ENCODE assay signal across 8 cellular contexts in the genomic region with DNA sequence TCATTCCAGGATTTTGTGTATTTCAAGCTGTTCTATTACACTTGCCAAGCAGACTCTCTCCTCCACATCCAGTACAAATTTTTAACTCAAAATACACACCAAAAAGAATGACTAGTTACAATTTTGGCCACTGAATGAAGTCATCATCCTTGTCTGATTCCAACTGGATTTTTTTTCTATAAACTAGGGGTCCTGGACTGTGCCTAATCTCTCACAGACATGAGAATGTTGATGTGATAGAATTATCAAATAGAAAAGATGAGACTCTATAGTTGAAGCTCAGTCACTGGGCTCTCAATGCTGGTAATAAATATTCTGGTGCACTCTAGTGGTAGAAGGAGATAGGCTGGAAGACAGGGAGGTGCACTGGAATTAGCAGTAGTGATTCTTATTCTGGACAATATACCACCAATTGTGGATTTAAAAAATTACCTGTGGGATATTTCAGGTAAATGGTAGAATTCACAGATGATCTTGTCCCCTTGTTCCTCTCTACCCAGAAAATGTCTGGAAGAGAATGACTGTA.
DNase-seq lines count a peak whose midpoint lies in the region; ATAC-seq and TF ChIP-seq lines count a peak whose summit lies in the region.

No MANE protein-coding gene starts in this region.

- no peaks in the 10 kb centered on the region for H3K36me3 ChIP-seq in lung (ENCODE audit: control insufficient read depth in 2 of 2, insufficient read depth in 2 of 2, low read length in 2 of 2)

- TF ChIP-seq CTCF in lung (IDR thresholded peaks at IDR 0.05; ENCODE audit: control extremely low read depth, extremely low read depth): no peak

- no peak overlapping the region for H3K4me3 ChIP-seq in Jurkat, Clone E6-1 (ENCODE audit: low read length)
- H3K4me3 ChIP-seq in lung: no peak overlapping the region

- DNase-seq in DMS153 (lab: John Stamatoyannopoulos, UW) (peak; percentile 34), amniotic epithelial cell (ENCODE audit: low read depth) (peak; percentile 13), lung (ENCODE audit: low spot score) (no peak)
- peak; percentile 0 for DNase-seq in Jurkat, Clone E6-1 (ENCODE audit: low read depth, low spot score)
- DNase-seq in stimulated activated CD4-positive, alpha-beta T cell treated with anti-CD3 and anti-CD28 coated beads, Interleukin-2, amount 100 ng/mL, for 24 hours: no peak
- no peak for DNase-seq in activated T-helper 1 cell treated with anti-CD3 and anti-CD28 coated beads, Interleukin-12 subunit alpha, Interleukin-12 subunit beta, Interleukin-2, Interleukin-4 antibody, amounts not matched to agents 30 ng/mL and 10 ng/mL and 1 ng/mL, durations not matched to agents 14 hours and 24 hours and 36 hours (ENCODE audit: low spot score)

- no peaks in the 10 kb centered on the region for H3K9me3 Mint-ChIP-seq in activated T-helper 17 cell treated with anti-CD3 and anti-CD28 coated beads, Interleukin-2, amount 50 U/mL, for 72 hours
- H3K9me3 Mint-ChIP-seq in activated T-helper 1 cell treated with anti-CD3 and anti-CD28 coated beads, Interleukin-12 subunit alpha, Interleukin-12 subunit beta, Interleukin-2, Interleukin-4 antibody, amounts not matched to agents 30 ng/mL and 10 ng/mL and 1 ng/mL, durations not matched to agents 14 hours and 24 hours and 36 hours: no peaks in the 10 kb centered on the region

- H3K27me3 Mint-ChIP-seq in activated T-helper 17 cell treated with anti-CD3 and anti-CD28 coated beads, Interleukin-2, amount 50 U/mL, for 72 hours: peaks cover 16% of the 10 kb centered on the region
- H3K27me3 Mint-ChIP-seq in activated T-helper 1 cell treated with anti-CD3 and anti-CD28 coated beads, Interleukin-12 subunit alpha, Interleukin-12 subunit beta, Interleukin-2, Interleukin-4 antibody, amounts not matched to agents 30 ng/mL and 10 ng/mL and 1 ng/mL, durations not matched to agents 14 hours and 24 hours and 36 hours (ENCODE audit: insufficient read depth): no peaks in the 10 kb centered on the region

- no peaks in the 10 kb centered on the region for H3K36me3 Mint-ChIP-seq in activated T-helper 17 cell treated with anti-CD3 and anti-CD28 coated beads, Interleukin-2, amount 50 U/mL, for 72 hours (ENCODE audit: low read depth)
- no peaks in the 10 kb centered on the region for H3K36me3 Mint-ChIP-seq in activated T-helper 1 cell treated with anti-CD3 and anti-CD28 coated beads, Interleukin-12 subunit alpha, Interleukin-12 subunit beta, Interleukin-2, Interleukin-4 antibody, amounts not matched to agents 30 ng/mL and 10 ng/mL and 1 ng/mL, durations not matched to agents 14 hours and 24 hours and 36 hours (ENCODE audit: low read depth)

- H3K27ac ChIP-seq in lung (ENCODE audit: low read depth in 1 of 2, low read length in 1 of 2): no peak overlapping the region

- H3K4me1 ChIP-seq in lung (ENCODE audit: control insufficient read depth in 2 of 2, insufficient read depth in 2 of 2, low read length in 2 of 2): no peaks in the 10 kb centered on the region

- no peak overlapping the region for H3K4me3 Mint-ChIP-seq in activated T-helper 17 cell treated with anti-CD3 and anti-CD28 coated beads, Interleukin-2, amount 50 U/mL, for 72 hours
- no peak overlapping the region for H3K4me3 Mint-ChIP-seq in activated T-helper 1 cell treated with anti-CD3 and anti-CD28 coated beads, Interleukin-12 subunit alpha, Interleukin-12 subunit beta, Interleukin-2, Interleukin-4 antibody, amounts not matched to agents 30 ng/mL and 10 ng/mL and 1 ng/mL, durations not matched to agents 14 hours and 24 hours and 36 hours

- peak; percentile 32 for ATAC-seq in lung (ENCODE audit: insufficient read depth, low FRiP score)
- no peak for ATAC-seq in activated T-helper 17 cell treated with anti-CD3 and anti-CD28 coated beads, Interleukin-2, amount 50 U/mL, for 72 hours (replicated peaks)
- ATAC-seq in HG03025 (IDR thresholded peaks at IDR 0.05; ENCODE audit: low FRiP score, unreplicated experiment): no peak

- no peaks in the 10 kb centered on the region for H3K27me3 ChIP-seq in lung (ENCODE audit: control insufficient read depth, insufficient read depth)

- no peaks in the 10 kb centered on the region for H3K4me1 Mint-ChIP-seq in activated T-helper 17 cell treated with anti-CD3 and anti-CD28 coated beads, Interleukin-2, amount 50 U/mL, for 72 hours
- H3K4me1 Mint-ChIP-seq in activated T-helper 1 cell treated with anti-CD3 and anti-CD28 coated beads, Interleukin-12 subunit alpha, Interleukin-12 subunit beta, Interleukin-2, Interleukin-4 antibody, amounts not matched to agents 30 ng/mL and 10 ng/mL and 1 ng/mL, durations not matched to agents 14 hours and 24 hours and 36 hours (ENCODE audit: low read depth): no peaks in the 10 kb centered on the region

- intact Hi-C loops in activated T-helper 1 cell treated with anti-CD3 and anti-CD28 coated beads, Interleukin-12 subunit alpha, Interleukin-12 subunit beta, Interleukin-2, Interleukin-4 antibody, amounts not matched to agents 30 ng/mL and 10 ng/mL and 1 ng/mL, durations not matched to agents 14 hours and 24 hours and 36 hours (cut with micrococcal nuclease): loop anchor here (5.0 kb wide), 1 partner anchor 208 kb away; no protein-coding TSS in a partner anchor

- H3K9me3 ChIP-seq in lung (ENCODE audit: control insufficient read depth in 2 of 2, insufficient read depth in 1 of 2, low read length in 1 of 2): no peaks in the 10 kb centered on the region

- no peak overlapping the region for H3K27ac Mint-ChIP-seq in activated T-helper 17 cell treated with anti-CD3 and anti-CD28 coated beads, Interleukin-2, amount 50 U/mL, for 72 hours
- H3K27ac Mint-ChIP-seq in activated T-helper 1 cell treated with anti-CD3 and anti-CD28 coated beads, Interleukin-12 subunit alpha, Interleukin-12 subunit beta, Interleukin-2, Interleukin-4 antibody, amounts not matched to agents 30 ng/mL and 10 ng/mL and 1 ng/mL, durations not matched to agents 14 hours and 24 hours and 36 hours: no peak overlapping the region

Comparison
In these comparisons a context has a peak if more than half of its experiments do, and no peak if none do; other contexts are left out.
1. DNase-seq: peak in DMS153 (single experiment), Jurkat, Clone E6-1 (single experiment) and amniotic epithelial cell (single experiment); none in lung (single experiment), stimulated activated CD4-positive, alpha-beta T cell treated with anti-CD3 and anti-CD28 coated beads, Interleukin-2, amount 100 ng/mL, for 24 hours (0 of 2) and activated T-helper 1 cell treated with anti-CD3 and anti-CD28 coated beads, Interleukin-12 subunit alpha, Interleukin-12 subunit beta, Interleukin-2, Interleukin-4 antibody, amounts not matched to agents 30 ng/mL and 10 ng/mL and 1 ng/mL, durations not matched to agents 14 hours and 24 hours and 36 hours (single experiment).